10 cellular contexts compared by ENCODE assay signal in genomic region chr2:137969418-137969765, GRCh38. TPM values are rescaled to one million over a fixed set of nuclear protein-coding genes. Genes with fewer than 3 reads are reported as not detected.
DNase-seq lines count a peak whose midpoint lies in the region; ATAC-seq and TF ChIP-seq lines count a peak whose summit lies in the region.
"Had no signal": no experiment of that assay in that cellular context is flagged by ENCODE, and none has a peak within 500 bp of the region (broad histone marks: within the 10 kb centered on the region; RNA-seq: fewer than 3 reads in every experiment).

No MANE protein-coding gene starts in this region.

- no peak overlapping the region for H2AK5ac ChIP-seq in H9 (ENCODE audit: insufficient read length, low read length)

- no peak overlapping the region for H3K4me3 Mint-ChIP-seq in H9
- H3K4me3 Mint-ChIP-seq: activated B cell treated with CpG ODN at 0.5 μM for 24 hours, immature natural killer cell had no signal

- H2BK120ac ChIP-seq in H9 (ENCODE audit: low read depth, low read length, poor library complexity, severe bottlenecking), result no peak overlapping the region

- H2BK20ac ChIP-seq in H9 (ENCODE audit: low read depth, low read length, poor library complexity, severe bottlenecking), result no peak overlapping the region

- no peak for TF ChIP-seq CTCF in RWPE1 (conservative IDR thresholded peaks at IDR 0.05; ENCODE audit: low read depth)
- no peak for TF ChIP-seq CTCF in fibroblast of pulmonary artery (IDR thresholded peaks at IDR 0.05; ENCODE audit: low read length, missing control alignments)
- TF ChIP-seq CTCF in H9 (conservative IDR thresholded peaks at IDR 0.05), result no peak

- H3K27ac Mint-ChIP-seq in H9, result no peak overlapping the region
- H3K27ac Mint-ChIP-seq: activated B cell treated with CpG ODN at 0.5 μM for 24 hours, immature natural killer cell had no signal

- no peak overlapping the region for H2BK5ac ChIP-seq in H9 (ENCODE audit: insufficient read length, low read length)

- no CpG with 5 or more reads among the region's 1 CpG for WGBS in H9 (ENCODE audit: extremely low coverage, insufficient read length, low lambda C conversion rate)

- no peaks in the 10 kb centered on the region for H3K9me3 Mint-ChIP-seq in H9
- H3K9me3 Mint-ChIP-seq: activated B cell treated with CpG ODN at 0.5 μM for 24 hours had no signal

- H3K79me1 ChIP-seq in H9 (ENCODE audit: insufficient read depth, low read depth, low read length, poor library complexity, severe bottlenecking), result no peaks in the 10 kb centered on the region

- H3K4me2 ChIP-seq in skeletal muscle satellite cell (ENCODE audit: low read length), result peak overlapping the region; percentile 32
- H3K4me2 ChIP-seq in H9 (ENCODE audit: insufficient read depth, insufficient read length, low read length), result no peak overlapping the region

- CTCF ChIA-PET in RWPE1 (lab: Yijun Ruan, JAX), result interaction anchor here (0.6 kb wide), 1 partner anchor 818 kb away, joined by 3 read pairs; no protein-coding TSS in a partner anchor

- no peak overlapping the region for H4K8ac ChIP-seq in H9 (replicated peaks; ENCODE audit: insufficient read length, low read depth, low read length)

- no peak overlapping the region for H3K23ac ChIP-seq in H9 (ENCODE audit: insufficient read length, low read depth, low read length)

- no peak overlapping the region for H4K91ac ChIP-seq in H9 (ENCODE audit: insufficient read length, low read depth, low read length)

- H3K9me3 ChIP-seq in skeletal muscle satellite cell (replicated peaks; ENCODE audit: low read length) (no peaks in the 10 kb centered on the region), H9 (ENCODE audit: control insufficient read depth, low read depth, low read length) (no peaks in the 10 kb centered on the region)

- H3T11ph ChIP-seq in H9 (ENCODE audit: low read length), result no peak overlapping the region

- H2BK15ac ChIP-seq in H9 (ENCODE audit: low read depth, low read length), result no peak overlapping the region

- no peak overlapping the region for H4K5ac ChIP-seq in H9 (ENCODE audit: insufficient read length, low read depth, low read length)

- H3K27me3 Mint-ChIP-seq in H9 (ENCODE audit: low read depth), result no peaks in the 10 kb centered on the region

- H3K36me3 ChIP-seq in skeletal muscle satellite cell (ENCODE audit: insufficient read depth, low read length), result no peaks in the 10 kb centered on the region

- H3K4me3 ChIP-seq in fibroblast of pulmonary artery (replicated peaks; ENCODE audit: low read depth, low read length) (no peak overlapping the region), skeletal muscle satellite cell (ENCODE audit: low read length) (no peak overlapping the region)

- H3K4me1 ChIP-seq in skeletal muscle satellite cell (ENCODE audit: control insufficient read depth, insufficient read depth, low read length) (peaks cover 22% of the 10 kb centered on the region), H9 (ENCODE audit: insufficient read depth, low read length) (no peaks in the 10 kb centered on the region)

- no peaks in the 10 kb centered on the region for H3K36me3 Mint-ChIP-seq in H9 (ENCODE audit: insufficient read depth in 1 of 3, low read depth in 3 of 3)
- H3K36me3 Mint-ChIP-seq: immature natural killer cell had no signal

- H3K27ac ChIP-seq in RWPE1 (no peak overlapping the region), H9 (ENCODE audit: insufficient read length, low read depth, low read length) (no peak overlapping the region)

- H3K56ac ChIP-seq in H9 (ENCODE audit: insufficient read length, low read depth, low read length), result no peak overlapping the region

- no peaks in the 10 kb centered on the region for H3K79me2 ChIP-seq in H9 (ENCODE audit: insufficient read depth, low read length)

- H3K18ac ChIP-seq in H9 (ENCODE audit: insufficient read length, low read depth, low read length), result no peak overlapping the region

- H3K23me2 ChIP-seq in H9 (ENCODE audit: insufficient read length, low read depth, low read length, poor library complexity, severe bottlenecking), result no peaks in the 10 kb centered on the region

- DNase-seq in HPDE6-E6E7 (ENCODE audit: extremely low spot score), result peak; percentile 31
- peak; percentile 51 for DNase-seq in RWPE1 (ENCODE audit: low spot score)
- DNase-seq in fibroblast of pulmonary artery (ENCODE audit: low read depth), result peak; percentile 97
- no peak for DNase-seq in T-helper 2 cell
- no peak for DNase-seq in H9
- DNase-seq: activated B cell treated with CpG ODN at 0.5 μM for 24 hours, immature natural killer cell had no signal

- no peak overlapping the region for H3K9ac ChIP-seq in skeletal muscle satellite cell (ENCODE audit: low read depth, low read length)
- H3K9ac ChIP-seq in H9 (ENCODE audit: extremely low read depth, insufficient read length, low read length), result no peak overlapping the region

- H4K20me1 ChIP-seq in H9 (ENCODE audit: control insufficient read depth, insufficient read depth, insufficient read length), result no peaks in the 10 kb centered on the region

- H3K14ac ChIP-seq in H9 (ENCODE audit: insufficient read depth, low read length), result no peak overlapping the region

- no peak overlapping the region for H3K4ac ChIP-seq in H9 (ENCODE audit: low read depth, low read length)

- H2BK12ac ChIP-seq in H9 (ENCODE audit: insufficient read length, low read depth, low read length), result no peak overlapping the region

- no peak for ATAC-seq in HG03442 (IDR thresholded peaks at IDR 0.05; ENCODE audit: unreplicated experiment)
- no peak for ATAC-seq in HG02884 (IDR thresholded peaks at IDR 0.05; ENCODE audit: unreplicated experiment)

- POLR2A ChIA-PET in RWPE1 (lab: Yijun Ruan, JAX; ENCODE audit: low non-redundant PET), result no interaction called here

- H3K4me1 Mint-ChIP-seq in H9, result peaks cover 8% of the 10 kb centered on the region in 2 experiments
- H3K4me1 Mint-ChIP-seq: activated B cell treated with CpG ODN at 0.5 μM for 24 hours, immature natural killer cell had no signal

- H2AFZ ChIP-seq in H9 (ENCODE audit: low read length), result no peak overlapping the region

- H3K27me3 ChIP-seq in skeletal muscle satellite cell (ENCODE audit: control insufficient read depth, insufficient read depth, low read length) (no peaks in the 10 kb centered on the region), H9 (ENCODE audit: insufficient read depth, low read length) (no peaks in the 10 kb centered on the region)

RNA-seq across cellular contexts. Expression of gene HNMT, which starts 5.1 kb away (rescaled TPM):
- 18.1 and 34.0 TPM in 2 replicates for total RNA-seq in skeletal muscle satellite cell (2012; rRNA removed)
- 1.3 and 1.9 TPM in 2 replicates for total RNA-seq in H9 (2021)
- total RNA-seq: activated B cell treated with CpG ODN at 0.5 μM for 24 hours had no signal

Comparison
In these comparisons a context has a peak if more than half of its experiments do, and no peak if none do; other contexts are left out.
1. DNase-seq: peak in HPDE6-E6E7 (single experiment), RWPE1 (single experiment) and fibroblast of pulmonary artery (single experiment); none in T-helper 2 cell (0 of 5) and H9 (single experiment).